ENCODE assay signal across 18 cellular contexts in the genomic region with DNA sequence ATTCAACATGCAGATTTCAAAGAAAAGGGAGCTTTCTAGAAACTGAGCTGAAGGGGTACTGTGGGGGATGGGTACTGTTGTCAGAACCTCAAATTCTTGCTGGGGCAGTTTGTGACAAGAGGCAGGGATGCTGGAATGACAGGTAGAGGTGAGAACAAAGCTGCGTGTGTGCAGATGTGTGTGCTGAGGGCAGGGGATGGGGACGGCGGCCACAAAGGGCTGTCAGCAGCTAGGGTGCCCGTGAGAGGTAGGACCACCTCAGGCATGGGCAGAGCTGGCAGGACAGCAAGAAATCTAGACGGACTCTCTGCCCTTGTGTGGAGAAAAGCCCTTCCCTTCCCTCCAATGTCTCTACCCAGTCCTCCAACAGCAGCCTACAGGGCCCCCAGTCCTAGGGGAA. TPM values are rescaled to one million over a fixed set of nuclear protein-coding genes. Genes with fewer than 3 reads are reported as not detected.
DNase-seq lines count a peak whose midpoint lies in the region; ATAC-seq, FAIRE-seq and TF ChIP-seq lines count a peak whose summit lies in the region.
"Had no signal": no experiment of that assay in that cellular context is flagged by ENCODE, and none has a peak within 500 bp of the region (broad histone marks: within the 10 kb centered on the region; RNA-seq: fewer than 3 reads in every experiment).

No MANE protein-coding gene starts in this region.

- H2AFZ ChIP-seq in K562 (ENCODE audit: low read depth, low read length) = no peak overlapping the region
- H2AFZ ChIP-seq: PC-9 had no signal

- POLR2A ChIA-PET in A673 (lab: Charles Lee; ENCODE audit: low non-redundant PET) (no interaction called here), K562 (lab: Yijun Ruan, JAX) (interaction anchor here (0.6 to 1.1 kb wide), 2 partner anchors 14 to 20 kb away, joined by 3 to 6 read pairs; partner anchors contain the start of gene BAZ1B)

- TF ChIP-seq POLR2A in K562 (conservative IDR thresholded peaks at IDR 0.05) = no peak

- H3K27ac Mint-ChIP-seq in nephron progenitor cell = peak overlapping the region; percentile 47

- WGBS in K562 (ENCODE audit: insufficient coverage, low coverage, missing lambda C conversion rate) = 80% methylated on average over 5 of the region's 5 CpGs

- no peak for TF ChIP-seq EP300 in K562 (IDR thresholded peaks at IDR 0.05; ENCODE audit: low read length)

- H3K4me2 ChIP-seq in K562 (ENCODE audit: insufficient read depth, low read length) = no peak overlapping the region
- H3K4me2 ChIP-seq: KMS-11, PC-9 had no signal

- TSS peak; percentile 43 for BruUV-seq in A673 (replicated peaks; lab: Mats Ljungman, UMichigan)
- BruUV-seq in K562 (replicated peaks; lab: Mats Ljungman, UMichigan) = TSS peak; percentile 43

- intact Hi-C loops in A673 (cut with micrococcal nuclease; ENCODE audit: unreplicated experiment) (no loop called here), K562 (cut with micrococcal nuclease) (no loop called here)

- H3K4me3 ChIP-seq in A673 (ENCODE audit: low read depth, low read length, poor library complexity, severe bottlenecking) (no peak overlapping the region), K562 (no peak overlapping the region)
- H3K4me3 ChIP-seq: PC-9, SJCRH30 had no signal

- no peaks in the 10 kb centered on the region for H3K9me1 ChIP-seq in K562 (ENCODE audit: control insufficient read depth, insufficient read depth, low read length)

- H3K9me3 Mint-ChIP-seq in nephron progenitor cell = no peaks in the 10 kb centered on the region
- H3K9me3 Mint-ChIP-seq: CD8-positive, alpha-beta memory T cell had no signal

- TF ChIP-seq CTCF in A673 (conservative IDR thresholded peaks at IDR 0.05; ENCODE audit: low read depth, low read length) (no peak), D721Med (IDR thresholded peaks at IDR 0.05; ENCODE audit: insufficient read depth, missing control alignments) (no peak), K562 (IDR thresholded peaks at IDR 0.05 in 2 of 3, conservative IDR thresholded peaks at IDR 0.05 in 1 of 3; ENCODE audit: insufficient read depth in 2 of 3, low read depth in 1 of 3, low read length in 3 of 3) (no peak), nephron progenitor cell (IDR thresholded peaks at IDR 0.05) (no peak)

- no peak for TF ChIP-seq RAD21 in K562 (CRISPR knock-in tag; conservative IDR thresholded peaks at IDR 0.05 in 1 of 2, IDR thresholded peaks at IDR 0.05 in 1 of 2)

- DNase-seq in A673 (ENCODE audit: low spot score) = no peak
- peak; percentile 5 for DNase-seq in D721Med (ENCODE audit: insufficient read length, low spot score)
- peak in 2 of 4 experiments; percentile 11 to 13 for DNase-seq in K562 (ENCODE audit: extremely low read depth in 1 of 4, low spot score in 3 of 4)
- no peak for DNase-seq in nephron progenitor cell
- DNase-seq in glomerular visceral epithelial cell (ENCODE audit: extremely low spot score) = no peak
- no peak for DNase-seq in SW480 (ENCODE audit: low spot score)
- no peak for DNase-seq in NCI-H1436 treated with DMSO at 0.1 percent for 48 hours (lab: John Stamatoyannopoulos, UW)
- no peak for DNase-seq in NCI-H1417 (lab: John Stamatoyannopoulos, UW)
- DNase-seq: C1 segment of cervical spinal cord; CD8-positive, alpha-beta memory T cell; DND-41; NCI-H1092; NCI-H1694; NCI-H2081 treated with DMSO at 0.1 percent for 48 hours; NCI-H524; PC-9; SJCRH30 had no signal

- in situ Hi-C loops in K562 (cut with MboI) = no loop called here

- no peaks in the 10 kb centered on the region; the same call in 1 of the 2 replicates for H4K20me1 ChIP-seq in K562 (replicated peaks; ENCODE audit: control insufficient read depth, insufficient read depth, low read length)

- peaks cover 54% of the 10 kb centered on the region for H3K36me3 Mint-ChIP-seq in nephron progenitor cell (ENCODE audit: low read depth)

- H3K36me3 ChIP-seq in A673 (ENCODE audit: insufficient read depth, low read length, poor library complexity, severe bottlenecking) = peaks cover 44% of the 10 kb centered on the region
- peaks cover 56% of the 10 kb centered on the region; the same call in 2 of the 3 replicates for H3K36me3 ChIP-seq in K562 (ENCODE audit: control insufficient read depth, insufficient read depth, low read length)

- CTCF ChIA-PET in A673 (lab: Charles Lee) (no interaction called here), K562 (lab: Yijun Ruan, JAX; ENCODE audit: low intra/inter-chr PET ratio) (no interaction called here)

- no peak for FAIRE-seq in D721Med (lab: Jason Lieb, UNC)
- peak; percentile 29 for FAIRE-seq in K562 (lab: Jason Lieb, UNC)

- 0 out of 4 replicates have a peak overlapping the region, but pooled peaks of 1 of the 2 experiments have one; percentile 23 for H3K9ac ChIP-seq in K562 (ENCODE audit: insufficient read depth in 1 of 2, low read depth in 2 of 2, low read length in 2 of 2)
- H3K9ac ChIP-seq: KMS-11 had no signal

- no peak overlapping the region for H3K4me3 Mint-ChIP-seq in nephron progenitor cell
- H3K4me3 Mint-ChIP-seq: CD8-positive, alpha-beta memory T cell had no signal

- H3K9me3 ChIP-seq in A673 (ENCODE audit: low read depth, low read length, poor library complexity, severe bottlenecking) (no peaks in the 10 kb centered on the region), K562 (replicated peaks; ENCODE audit: control insufficient read depth, insufficient read depth, low read depth, low read length) (no peaks in the 10 kb centered on the region)
- H3K9me3 ChIP-seq: SJCRH30 had no signal

- no peaks in the 10 kb centered on the region for H3K79me2 ChIP-seq in K562 (ENCODE audit: control insufficient read depth, insufficient read depth, low read length)

- H3K4me1 Mint-ChIP-seq in nephron progenitor cell = peaks cover 18% of the 10 kb centered on the region

- no peak for ATAC-seq in K562

- H3K4me1 ChIP-seq in A673 (ENCODE audit: insufficient read depth, low read length, poor library complexity, severe bottlenecking) = no peaks in the 10 kb centered on the region
- no peaks in the 10 kb centered on the region for H3K4me1 ChIP-seq in K562 (replicated peaks in 1 of 2; ENCODE audit: control insufficient read depth in 2 of 2, insufficient read depth in 2 of 2, low read length in 2 of 2)
- H3K4me1 ChIP-seq: SJCRH30 had no signal

- no peak overlapping the region for H3K27ac ChIP-seq in A673 (ENCODE audit: low read depth, low read length, poor library complexity, severe bottlenecking)
- H3K27ac ChIP-seq in K562 (ENCODE audit: extremely low read depth, low read depth, low read length) = no peak overlapping the region
- H3K27ac ChIP-seq: KMS-11, PC-9, SJCRH30 had no signal

- H3K27me3 Mint-ChIP-seq in nephron progenitor cell (ENCODE audit: low read depth, poor library complexity) = peaks cover 3% of the 10 kb centered on the region
- H3K27me3 Mint-ChIP-seq: CD8-positive, alpha-beta memory T cell had no signal

- H3K27me3 ChIP-seq in A673 (replicated peaks; ENCODE audit: insufficient read depth, low read depth, low read length, poor library complexity) = no peaks in the 10 kb centered on the region
- no peaks in the 10 kb centered on the region for H3K27me3 ChIP-seq in K562 (ENCODE audit: control insufficient read depth in 2 of 2, insufficient read depth in 2 of 2, low read length in 2 of 2)
- H3K27me3 ChIP-seq: SJCRH30 had no signal

RNA-seq across cellular contexts. Expression of gene BAZ1B, which starts 14.4 kb away (rescaled TPM):
- total RNA-seq in A673 (2021) (122 and 127 TPM in 2 replicates), K562 (2014; rRNA removed) (79.5 and 89.0 TPM in 2 replicates), K562 (2014; rRNA removed; fragmentation: Illumina TruSeq; extraction: Trizol) (129 and 136 TPM in 2 replicates), K562 (2015; rRNA removed; fragmentation: Illumina TruSeq; extraction: Trizol) (131 and 134 TPM in 2 replicates), K562 (2021) (100 and 107 TPM in 2 replicates)
- total RNA-seq in K562 (2011; cell fraction: chromatin; rRNA removed; ENCODE audit: low replicate concordance) = 64.1 and 159 TPM in 2 replicates
- 37.9 and 44.9 TPM in 2 replicates for total RNA-seq in K562 (2011; cell fraction: nucleolus; rRNA removed)
- 79.0 and 92.8 TPM in 2 replicates for total RNA-seq in K562 (2011; cell fraction: nucleoplasm; rRNA removed)
- polyA plus RNA-seq in K562 (2011; rRNA removed) (28.8 and 50.9 TPM in 2 replicates), K562 (2014; fragmentation: Illumina TruSeq; extraction: Trizol) (94.3 and 110 TPM in 2 replicates), K562 (2014; fragmentation: Nextera tagmentation; extraction: Ambion mirVana) (10 to 100 TPM; 15.0 to 27.5 TPM), K562 (2014; rRNA removed) (56.3 and 68.4 TPM in 2 replicates)
- polyA plus RNA-seq in K562 (2011; cell fraction: cytosol; rRNA removed) = 22.0 and 24.5 TPM in 2 replicates
- polyA plus RNA-seq in K562 (2011; cell fraction: nucleus; rRNA removed) = 25.8 and 37.2 TPM in 2 replicates
- 63.5 and 70.7 TPM in 2 replicates for polyA plus RNA-seq in K562 (2012)
- polyA minus RNA-seq in K562 (2011; rRNA and poly(A)+ RNA removed) = 81.7 and 114 TPM in 2 replicates
- polyA minus RNA-seq in K562 (2011; cell fraction: cytosol; rRNA and poly(A)+ RNA removed) = 41.5 and 59.2 TPM in 2 replicates
- 19.9 and 33.0 TPM in 2 replicates for polyA minus RNA-seq in K562 (2011; cell fraction: nucleus; rRNA and poly(A)+ RNA removed)

RNA-seq across cellular contexts. Expression of gene BCL7B, which starts 21.0 kb away (rescaled TPM):
- total RNA-seq in A673 (2021) = 53.0 and 56.3 TPM in 2 replicates
- 35.3 and 79.3 TPM in 2 replicates for total RNA-seq in K562 (2011; cell fraction: chromatin; rRNA removed; ENCODE audit: low replicate concordance)
- 50.1 and 62.0 TPM in 2 replicates for total RNA-seq in K562 (2011; cell fraction: nucleolus; rRNA removed)
- 53.5 and 56.9 TPM in 2 replicates for total RNA-seq in K562 (2011; cell fraction: nucleoplasm; rRNA removed)
- total RNA-seq in K562 (2014; rRNA removed) = 26.1 and 27.8 TPM in 2 replicates
- total RNA-seq in K562 (2014; rRNA removed; fragmentation: Illumina TruSeq; extraction: Trizol) = 21.4 and 23.0 TPM in 2 replicates
- 30.2 and 32.9 TPM in 2 replicates for total RNA-seq in K562 (2015; rRNA removed; fragmentation: Illumina TruSeq; extraction: Trizol)
- 57.5 and 59.2 TPM in 2 replicates for total RNA-seq in K562 (2021)
- 45.3 and 53.1 TPM in 2 replicates for polyA plus RNA-seq in K562 (2011; rRNA removed)
- 44.7 and 90.9 TPM in 2 replicates for polyA plus RNA-seq in K562 (2011; cell fraction: cytosol; rRNA removed)
- 28.1 and 45.3 TPM in 2 replicates for polyA plus RNA-seq in K562 (2011; cell fraction: nucleus; rRNA removed)
- 66.1 and 72.9 TPM in 2 replicates for polyA plus RNA-seq in K562 (2012)
- 67.8 and 73.2 TPM in 2 replicates for polyA plus RNA-seq in K562 (2014; fragmentation: Illumina TruSeq; extraction: Trizol)
- polyA plus RNA-seq in K562 (2014; fragmentation: Nextera tagmentation; extraction: Ambion mirVana) = 10 to 100 TPM in 1 of 2 experiments, 1 to 10 TPM in 1; 10.0 to 13.4 TPM
- 54.4 and 70.6 TPM in 2 replicates for polyA plus RNA-seq in K562 (2014; rRNA removed)
- polyA minus RNA-seq in K562 (2011; rRNA and poly(A)+ RNA removed) = 23.5 and 40.3 TPM in 2 replicates
- polyA minus RNA-seq in K562 (2011; cell fraction: cytosol; rRNA and poly(A)+ RNA removed) = 27.4 and 33.3 TPM in 2 replicates
- 13.7 and 15.9 TPM in 2 replicates for polyA minus RNA-seq in K562 (2011; cell fraction: nucleus; rRNA and poly(A)+ RNA removed)

RNA-seq across cellular contexts. Expression of gene TBL2, which starts 41.9 kb away (rescaled TPM):
- total RNA-seq in A673 (2021) (48.9 and 51.9 TPM in 2 replicates), K562 (2014; rRNA removed) (82.1 and 123 TPM in 2 replicates), K562 (2014; rRNA removed; fragmentation: Illumina TruSeq; extraction: Trizol) (40.0 and 42.0 TPM in 2 replicates), K562 (2015; rRNA removed; fragmentation: Illumina TruSeq; extraction: Trizol) (54.1 and 60.6 TPM in 2 replicates), K562 (2021) (70.3 and 70.8 TPM in 2 replicates)
- 126 and 292 TPM in 2 replicates for total RNA-seq in K562 (2011; cell fraction: chromatin; rRNA removed; ENCODE audit: low replicate concordance)
- 220 and 224 TPM in 2 replicates for total RNA-seq in K562 (2011; cell fraction: nucleolus; rRNA removed)
- total RNA-seq in K562 (2011; cell fraction: nucleoplasm; rRNA removed) = 142 and 163 TPM in 2 replicates
- polyA plus RNA-seq in K562 (2011; rRNA removed) (47.7 and 49.2 TPM in 2 replicates), K562 (2014; fragmentation: Illumina TruSeq; extraction: Trizol) (43.8 and 48.8 TPM in 2 replicates), K562 (2014; fragmentation: Nextera tagmentation; extraction: Ambion mirVana) (1 to 10 TPM; 2.5 to 3.0 TPM), K562 (2014; rRNA removed) (61.5 and 67.3 TPM in 2 replicates)
- polyA plus RNA-seq in K562 (2011; cell fraction: cytosol; rRNA removed) = 48.9 and 107 TPM in 2 replicates
- polyA plus RNA-seq in K562 (2011; cell fraction: nucleus; rRNA removed) = 45.7 and 87.5 TPM in 2 replicates
- polyA plus RNA-seq in K562 (2012) = 51.9 and 71.5 TPM in 2 replicates
- polyA minus RNA-seq in K562 (2011; rRNA and poly(A)+ RNA removed) = 57.4 and 92.0 TPM in 2 replicates
- polyA minus RNA-seq in K562 (2011; cell fraction: cytosol; rRNA and poly(A)+ RNA removed) = 81.1 and 112 TPM in 2 replicates
- 51.6 and 57.1 TPM in 2 replicates for polyA minus RNA-seq in K562 (2011; cell fraction: nucleus; rRNA and poly(A)+ RNA removed)
